37 cellular contexts compared by ENCODE assay signal in genomic region chr3:31483776-31484175, GRCh38. TPM values are rescaled to one million over a fixed set of nuclear protein-coding genes. Genes with fewer than 3 reads are reported as not detected.
DNase-seq lines count a peak whose midpoint lies in the region; ATAC-seq, FAIRE-seq and TF ChIP-seq lines count a peak whose summit lies in the region.
"Had no signal": no experiment of that assay in that cellular context is flagged by ENCODE, and none has a peak within 500 bp of the region (broad histone marks: within the 10 kb centered on the region; RNA-seq: fewer than 3 reads in every experiment).

No MANE protein-coding gene starts in this region.

- RAD21 ChIA-PET in GM12878 (lab: Charles Lee; ENCODE audit: unreplicated experiment): no interaction called here

- H3K9me3 ChIP-seq in HepG2 (ENCODE audit: low read length) (no peaks in the 10 kb centered on the region), right lobe of liver (no peaks in the 10 kb centered on the region), GM12878 (replicated peaks; ENCODE audit: control insufficient read depth, insufficient read depth, low read length) (peaks cover 2% of the 10 kb centered on the region; the same call in 1 of the 3 replicates), K562 (replicated peaks; ENCODE audit: control insufficient read depth, insufficient read depth, low read depth, low read length) (peaks cover 4% of the 10 kb centered on the region; the same call in 1 of the 2 replicates), esophagus muscularis mucosa (no peaks in the 10 kb centered on the region)
- H3K9me3 ChIP-seq: A549, BE2C, Caco-2 had no signal

- no TSS peak for BruUV-seq in HepG2 (replicated peaks; lab: Mats Ljungman, UMichigan)
- BruUV-seq in GM12878 (replicated peaks; lab: Mats Ljungman, UMichigan): no TSS peak
- no TSS peak for BruUV-seq in K562 (replicated peaks; lab: Mats Ljungman, UMichigan)

- H3K4me3 Mint-ChIP-seq in nephron progenitor cell: no peak overlapping the region
- H3K4me3 Mint-ChIP-seq: B cell; CD14-positive monocyte; CD4-positive, alpha-beta memory T cell; CD4-positive, alpha-beta T cell; CD4-positive, CD25-positive, alpha-beta regulatory T cell; CD8-positive, alpha-beta memory T cell; CD8-positive, alpha-beta T cell had no signal

- no peaks in the 10 kb centered on the region for H3K36me3 ChIP-seq in HepG2 (replicated peaks in 1 of 2; ENCODE audit: control insufficient read depth in 1 of 2, insufficient read depth in 2 of 2, low read length in 2 of 2)
- no peaks in the 10 kb centered on the region for H3K36me3 ChIP-seq in right lobe of liver
- H3K36me3 ChIP-seq in GM12878 (ENCODE audit: control insufficient read depth in 2 of 2, insufficient read depth in 2 of 2, low read length in 1 of 2): no peaks in the 10 kb centered on the region
- no peaks in the 10 kb centered on the region for H3K36me3 ChIP-seq in K562 (ENCODE audit: control insufficient read depth, insufficient read depth, low read length)
- no peaks in the 10 kb centered on the region for H3K36me3 ChIP-seq in esophagus muscularis mucosa
- H3K36me3 ChIP-seq: BE2C; BLaER1; BLaER1 treated with 17β-estradiol and CSF1 and Interleukin-3, amounts not matched to agents 10 nM and 100 nM had no signal

- no peak for DNase-seq in HepG2 (ENCODE audit: low spot score)
- DNase-seq in right lobe of liver: no peak
- DNase-seq in GM12878 (ENCODE audit: low read depth, low spot score): no peak
- no peak for DNase-seq in K562 (ENCODE audit: extremely low read depth in 1 of 4, low spot score in 3 of 4)
- peak; percentile 14 for DNase-seq in esophagus muscularis mucosa (ENCODE audit: extremely low spot score)
- DNase-seq in nephron progenitor cell: no peak
- no peak for DNase-seq in NCI-H82 (lab: John Stamatoyannopoulos, UW)
- DNase-seq: 8988T; ACHN; AML-193; BE2C; C1 segment of cervical spinal cord; Caco-2; Calu3; CD4-positive, alpha-beta memory T cell; CD4-positive, alpha-beta T cell; CD4-positive, CD25-positive, alpha-beta regulatory T cell; CD8-positive, alpha-beta memory T cell; CD8-positive, alpha-beta T cell; COR-L47; DMS 273 treated with DMSO at 0.1 percent for 48 hours; DMS153; DMS53; DMS79; DMS79 treated with DMSO at 0.1 percent for 48 hours; DND-41; EL had no signal

- no peaks in the 10 kb centered on the region for H3K36me3 Mint-ChIP-seq in nephron progenitor cell (ENCODE audit: low read depth)
- H3K36me3 Mint-ChIP-seq: CD14-positive monocyte; CD8-positive, alpha-beta T cell had no signal

- no peak overlapping the region for H3K27ac ChIP-seq in HepG2 (ENCODE audit: extremely low read length, insufficient read depth, low read length)
- H3K27ac ChIP-seq in right lobe of liver: no peak overlapping the region
- H3K27ac ChIP-seq in GM12878 (ENCODE audit: control insufficient read depth, insufficient read depth): no peak overlapping the region
- no peak overlapping the region for H3K27ac ChIP-seq in K562 (ENCODE audit: extremely low read depth, low read depth, low read length)
- H3K27ac ChIP-seq in esophagus muscularis mucosa (replicated peaks in 1 of 4): no peak overlapping the region
- H3K27ac ChIP-seq: 22Rv1; A549; BLaER1; BLaER1 treated with 17β-estradiol and CSF1 and Interleukin-3, amounts not matched to agents 10 nM and 100 nM; C4-2B had no signal

- in situ Hi-C loops in HepG2 (cut with HindIII; ENCODE audit: extremely low pct_ligation_motif_present, low pct_unique_long_range_greater_than_20kb): no loop called here
- in situ Hi-C loops in GM12878 (cut with MboI): no loop called here
- in situ Hi-C loops in K562 (cut with MboI): no loop called here

- TF ChIP-seq CTCF in HepG2 (CRISPR knock-in tag; IDR thresholded peaks at IDR 0.05) (no peak), right lobe of liver (IDR thresholded peaks at IDR 0.05) (no peak), GM12878 (IDR thresholded peaks at IDR 0.05 in 2 of 3, conservative IDR thresholded peaks at IDR 0.05 in 1 of 3; ENCODE audit: control insufficient read depth in 2 of 3, extremely low read depth in 1 of 3, insufficient read depth in 1 of 3, low read depth in 3 of 3, low read length in 3 of 3) (no peak), K562 (IDR thresholded peaks at IDR 0.05 in 2 of 3, conservative IDR thresholded peaks at IDR 0.05 in 1 of 3; ENCODE audit: insufficient read depth in 2 of 3, low read depth in 1 of 3, low read length in 3 of 3) (no peak), esophagus muscularis mucosa (IDR thresholded peaks at IDR 0.05) (no peak), nephron progenitor cell (IDR thresholded peaks at IDR 0.05) (no peak)

- 0 out of 5 replicates have a peak, but pooled peaks cover 0 to 5% of the 10 kb centered on the region in 2 experiments for H3K27me3 ChIP-seq in HepG2 (ENCODE audit: control insufficient read depth in 1 of 2, insufficient read depth in 2 of 2, low read length in 2 of 2)
- no peaks in the 10 kb centered on the region for H3K27me3 ChIP-seq in right lobe of liver
- no peaks in the 10 kb centered on the region for H3K27me3 ChIP-seq in GM12878 (replicated peaks in 1 of 2; ENCODE audit: control insufficient read depth in 2 of 2, insufficient read depth in 2 of 2, low read length in 1 of 2)
- H3K27me3 ChIP-seq in K562 (ENCODE audit: control insufficient read depth in 2 of 2, insufficient read depth in 2 of 2, low read length in 2 of 2): no peaks in the 10 kb centered on the region
- no peaks in the 10 kb centered on the region for H3K27me3 ChIP-seq in esophagus muscularis mucosa
- H3K27me3 ChIP-seq: BE2C; BLaER1; BLaER1 treated with 17β-estradiol and CSF1 and Interleukin-3, amounts not matched to agents 10 nM and 100 nM had no signal

- SMC1A ChIA-PET in GM12878 (lab: Charles Lee; ENCODE audit: uncharacterized antibody, unreplicated experiment): interaction anchor here (1.4 to 1.8 kb wide), 2 partner anchors 12 to 18 kb away, joined by 4 to 5 read pairs; no protein-coding TSS in a partner anchor

- TF ChIP-seq POLR2A in HepG2 (IDR thresholded peaks at IDR 0.05; ENCODE audit: insufficient read depth in 1 of 2, low read depth in 2 of 2, low read length in 2 of 2) (no peak), right lobe of liver (IDR thresholded peaks at IDR 0.05) (no peak), GM12878 (IDR thresholded peaks at IDR 0.05; ENCODE audit: low read depth, low read length) (no peak), K562 (conservative IDR thresholded peaks at IDR 0.05) (no peak), esophagus muscularis mucosa (IDR thresholded peaks at IDR 0.05; ENCODE audit: low read depth) (no peak)

- H3K4me3 ChIP-seq in HepG2 (replicated peaks in 1 of 3; ENCODE audit: insufficient read depth in 1 of 3, low read depth in 2 of 3, low read length in 3 of 3) (no peak overlapping the region), right lobe of liver (no peak overlapping the region), GM12878 (no peak overlapping the region), K562 (no peak overlapping the region), esophagus muscularis mucosa (no peak overlapping the region)
- H3K4me3 ChIP-seq: A549; BLaER1; BLaER1 treated with 17β-estradiol and CSF1 and Interleukin-3, amounts not matched to agents 10 nM and 100 nM had no signal

- H3K27ac Mint-ChIP-seq in nephron progenitor cell: no peak overlapping the region
- H3K27ac Mint-ChIP-seq: B cell; CD4-positive, alpha-beta memory T cell; CD4-positive, alpha-beta T cell; CD4-positive, CD25-positive, alpha-beta regulatory T cell; CD8-positive, alpha-beta T cell had no signal

- FAIRE-seq in HepG2 (lab: Jason Lieb, UNC) (no peak), GM12878 (lab: Jason Lieb, UNC) (no peak), K562 (lab: Jason Lieb, UNC) (no peak)
- FAIRE-seq: A204.1, A549, D721Med had no signal

- H3K4me1 ChIP-seq in HepG2 (ENCODE audit: insufficient read depth, low read length) (peaks cover 10% of the 10 kb centered on the region), right lobe of liver (no peaks in the 10 kb centered on the region), GM12878 (ENCODE audit: control insufficient read depth, insufficient read depth, low read length) (no peaks in the 10 kb centered on the region), K562 (replicated peaks in 1 of 2; ENCODE audit: control insufficient read depth in 2 of 2, insufficient read depth in 2 of 2, low read length in 2 of 2) (peaks cover 7 to 20% of the 10 kb centered on the region in 2 experiments; a peak in 3 of 5 replicates), esophagus muscularis mucosa (no peaks in the 10 kb centered on the region)
- H3K4me1 ChIP-seq: A549, BE2C, BLaER1 had no signal

- ATAC-seq in HepG2 (no peak), right lobe of liver (no peak), GM12878 (no peak), K562 (no peak), GM21390 (IDR thresholded peaks at IDR 0.05; ENCODE audit: unreplicated experiment) (no peak)
- ATAC-seq: A549; CD8-positive, alpha-beta T cell had no signal

- CTCF ChIA-PET in HepG2 (lab: Yijun Ruan, JAX; ENCODE audit: low intra/inter-chr PET ratio, low total read pairs): no interaction called here
- CTCF ChIA-PET in GM12878 (lab: Yijun Ruan, JAX): interaction anchor here (1.4 kb wide), 1 partner anchor 17 kb away, joined by 3 read pairs; no protein-coding TSS in a partner anchor
- CTCF ChIA-PET in K562 (lab: Yijun Ruan, JAX; ENCODE audit: low intra/inter-chr PET ratio): no interaction called here

- 40% methylated on average over 1 of the region's 1 CpG for WGBS in HepG2 (ENCODE audit: low lambda C conversion rate)
- 69% methylated on average over 1 of the region's 1 CpG for WGBS in right lobe of liver (ENCODE audit: insufficient coverage, low coverage, low lambda C conversion rate, missing lambda C conversion rate)
- 93% methylated on average over 1 of the region's 1 CpG for WGBS in GM12878 (ENCODE audit: insufficient coverage, insufficient replicate concordance, low lambda C conversion rate, missing lambda C conversion rate)
- WGBS in K562 (ENCODE audit: insufficient coverage, low coverage, missing lambda C conversion rate): 40% methylated on average over 1 of the region's 1 CpG
- 94% methylated on average over 1 of the region's 1 CpG for WGBS in esophagus muscularis mucosa

- H3K9me3 Mint-ChIP-seq in nephron progenitor cell: peaks cover 14% of the 10 kb centered on the region

- H4K20me1 ChIP-seq in HepG2 (ENCODE audit: insufficient read depth, low read length): no peaks in the 10 kb centered on the region
- no peaks in the 10 kb centered on the region for H4K20me1 ChIP-seq in GM12878 (ENCODE audit: control insufficient read depth, insufficient read depth)
- no peaks in the 10 kb centered on the region for H4K20me1 ChIP-seq in K562 (replicated peaks; ENCODE audit: control insufficient read depth, insufficient read depth, low read length)
- H4K20me1 ChIP-seq: BLaER1; BLaER1 treated with 17β-estradiol and CSF1 and Interleukin-3, amounts not matched to agents 10 nM and 100 nM had no signal

- H2AFZ ChIP-seq in HepG2 (ENCODE audit: low read length): no peak overlapping the region
- no peak overlapping the region for H2AFZ ChIP-seq in GM12878 (ENCODE audit: control insufficient read depth, low read depth, low read length)
- no peak overlapping the region for H2AFZ ChIP-seq in K562 (ENCODE audit: low read depth, low read length)

- POLR2A ChIA-PET in HepG2 (lab: Yijun Ruan, JAX): no interaction called here
- POLR2A ChIA-PET in GM12878 (lab: Charles Lee): no interaction called here
- POLR2A ChIA-PET in K562 (lab: Yijun Ruan, JAX): interaction anchor here (0.6 to 1.3 kb wide), 2 partner anchors 20 to 27 kb away, joined by 3 read pairs; no protein-coding TSS in a partner anchor

- H3K9ac ChIP-seq in HepG2 (ENCODE audit: insufficient read depth, low read depth, low read length) (no peak overlapping the region), GM12878 (ENCODE audit: control insufficient read depth, insufficient read depth, low read length) (no peak overlapping the region), K562 (ENCODE audit: insufficient read depth in 1 of 2, low read depth in 2 of 2, low read length in 2 of 2) (no peak overlapping the region)
- H3K9ac ChIP-seq: BLaER1; BLaER1 treated with 17β-estradiol and CSF1 and Interleukin-3, amounts not matched to agents 10 nM and 100 nM had no signal

- no peaks in the 10 kb centered on the region for H3K79me2 ChIP-seq in HepG2 (ENCODE audit: insufficient read depth, low read length)
- H3K79me2 ChIP-seq in GM12878 (ENCODE audit: control insufficient read depth, insufficient read depth, low read length): no peaks in the 10 kb centered on the region
- H3K79me2 ChIP-seq in K562 (ENCODE audit: control insufficient read depth, insufficient read depth, low read length): no peaks in the 10 kb centered on the region

- no peaks in the 10 kb centered on the region for H3K9me1 ChIP-seq in K562 (ENCODE audit: control insufficient read depth, insufficient read depth, low read length)

- intact Hi-C loops in HepG2 (cut with micrococcal nuclease; ENCODE audit: unreplicated experiment): no loop called here
- intact Hi-C loops in right lobe of liver (cut with DNase I): no loop called here
- intact Hi-C loops in GM12878 (cut with micrococcal nuclease; ENCODE audit: unreplicated experiment): no loop called here
- intact Hi-C loops in K562 (cut with micrococcal nuclease): no loop called here
- intact Hi-C loops in esophagus muscularis mucosa (cut with DNase I): no loop called here

- peaks cover 5% of the 10 kb centered on the region for H3K4me1 Mint-ChIP-seq in nephron progenitor cell
- H3K4me1 Mint-ChIP-seq: B cell, CD14-positive monocyte had no signal

- H3K4me2 ChIP-seq in HepG2 (ENCODE audit: low read depth, low read length) (no peak overlapping the region), GM12878 (ENCODE audit: control insufficient read depth, insufficient read depth) (no peak overlapping the region), K562 (ENCODE audit: insufficient read depth, low read length) (no peak overlapping the region)
- H3K4me2 ChIP-seq: A549; BLaER1; BLaER1 treated with 17β-estradiol and CSF1 and Interleukin-3, amounts not matched to agents 10 nM and 100 nM had no signal

- peaks cover 3% of the 10 kb centered on the region for H3K27me3 Mint-ChIP-seq in nephron progenitor cell (ENCODE audit: low read depth, poor library complexity)
- H3K27me3 Mint-ChIP-seq: CD4-positive, alpha-beta T cell; CD4-positive, CD25-positive, alpha-beta regulatory T cell; CD8-positive, alpha-beta memory T cell had no signal

- TF ChIP-seq RAD21 in HepG2 (CRISPR knock-in tag; IDR thresholded peaks at IDR 0.05) (no peak), GM12878 (IDR thresholded peaks at IDR 0.05; ENCODE audit: insufficient read depth, low read depth, low read length) (no peak), K562 (CRISPR knock-in tag; conservative IDR thresholded peaks at IDR 0.05 in 1 of 2, IDR thresholded peaks at IDR 0.05 in 1 of 2) (no peak)

- TF ChIP-seq EP300 in HepG2 (IDR thresholded peaks at IDR 0.05; ENCODE audit: low read depth in 2 of 2, low read length in 2 of 2) (no peak), HepG2 (CRISPR knock-in tag; IDR thresholded peaks at IDR 0.05; ENCODE audit: borderline replicate concordance) (no peak), GM12878 (IDR thresholded peaks at IDR 0.05; ENCODE audit: borderline replicate concordance in 1 of 2, control insufficient read depth in 1 of 2, low read depth in 2 of 2, low read length in 2 of 2) (no peak), K562 (IDR thresholded peaks at IDR 0.05; ENCODE audit: low read length) (no peak), esophagus muscularis mucosa (IDR thresholded peaks at IDR 0.05) (no peak)

RNA-seq across cellular contexts. Expression of gene STT3B, which starts 48.9 kb away (rescaled TPM):
- total RNA-seq in HepG2 (2016; rRNA removed; fragmentation: Illumina TruSeq; extraction: Trizol) (160 and 205 TPM in 2 replicates), right lobe of liver (10 to 100 TPM; 53.8 to 70.9 (median 65.1) TPM), GM12878 (2014; rRNA removed) (93.5 and 99.7 TPM in 2 replicates), GM12878 (2014; rRNA removed; fragmentation: Illumina TruSeq; extraction: Trizol) (125 and 135 TPM in 2 replicates), GM12878 (2021) (83.9 and 87.3 TPM in 2 replicates), K562 (2014; rRNA removed) (88.0 and 111 TPM in 2 replicates), K562 (2014; rRNA removed; fragmentation: Illumina TruSeq; extraction: Trizol) (144 TPM in 2 replicates), K562 (2015; rRNA removed; fragmentation: Illumina TruSeq; extraction: Trizol) (142 and 147 TPM in 2 replicates), K562 (2021) (111 and 114 TPM in 2 replicates), esophagus muscularis mucosa (10 to 100 TPM; 58.8 to 74.3 (median 69.3) TPM)
- 106 and 107 TPM in 2 replicates for total RNA-seq in HepG2 (2016; cell fraction: cytosol; rRNA removed; fragmentation: Illumina TruSeq; extraction: Trizol; ENCODE audit: low read depth)
- total RNA-seq in HepG2 (2016; cell fraction: insoluble cytoplasmic fraction; rRNA removed; fragmentation: Illumina TruSeq; extraction: Trizol): 157 and 195 TPM in 2 replicates
- total RNA-seq in HepG2 (2016; cell fraction: membrane; rRNA removed; fragmentation: Illumina TruSeq; extraction: Trizol): 71.4 and 88.4 TPM in 2 replicates
- total RNA-seq in HepG2 (2016; cell fraction: nucleus; rRNA removed; fragmentation: Illumina TruSeq; extraction: Trizol): 201 and 264 TPM in 2 replicates
- polyA plus RNA-seq in HepG2 (2011; rRNA removed) (73.6 and 85.0 TPM in 2 replicates), GM12878 (2011; rRNA removed) (208 and 308 TPM in 2 replicates), GM12878 (2014; fragmentation: Illumina TruSeq; extraction: Trizol) (80.0 and 89.8 TPM in 2 replicates), GM12878 (2014; fragmentation: Nextera tagmentation; extraction: Ambion mirVana) (10 to 100 TPM; 19.9 to 29.3 TPM), GM12878 (2014; rRNA removed) (55.9 and 71.1 TPM in 2 replicates), GM12878 (2016; fragmentation: Nextera tagmentation; extraction: Ambion mirVana) (10 to 100 TPM; 29.9 to 79.2 TPM), K562 (2011; rRNA removed) (87.8 and 125 TPM in 2 replicates), K562 (2014; fragmentation: Illumina TruSeq; extraction: Trizol) (80.5 and 100 TPM in 2 replicates), K562 (2014; fragmentation: Nextera tagmentation; extraction: Ambion mirVana) (10 to 100 TPM; 22.4 to 32.8 TPM), K562 (2014; rRNA removed) (76.8 and 85.9 TPM in 2 replicates)
- 39.4 and 56.2 TPM in 2 replicates for polyA plus RNA-seq in HepG2 (2011; cell fraction: cytosol; rRNA removed)
- polyA plus RNA-seq in HepG2 (2011; cell fraction: nucleus; rRNA removed): 29.8 and 34.6 TPM in 2 replicates
- 70.0 and 96.2 TPM in 2 replicates for polyA plus RNA-seq in HepG2 (2012)
- 15.6 and 15.8 TPM in 2 replicates for polyA plus RNA-seq in HepG2 (2016; cell fraction: cytosol; fragmentation: Illumina TruSeq; extraction: Trizol; ENCODE audit: low read depth)
- 107 and 116 TPM in 2 replicates for polyA plus RNA-seq in HepG2 (2016; cell fraction: insoluble cytoplasmic fraction; fragmentation: Illumina TruSeq; extraction: Trizol; ENCODE audit: low read depth)
- polyA plus RNA-seq in HepG2 (2016; cell fraction: membrane; fragmentation: Illumina TruSeq; extraction: Trizol; ENCODE audit: low read depth): 37.8 and 48.6 TPM in 2 replicates
- 192 and 216 TPM in 2 replicates for polyA plus RNA-seq in HepG2 (2016; cell fraction: nucleus; fragmentation: Illumina TruSeq; extraction: Trizol; ENCODE audit: insufficient read depth, low read depth)
- polyA minus RNA-seq in HepG2 (2011; rRNA and poly(A)+ RNA removed; ENCODE audit: low replicate concordance): 83.7 and 110 TPM in 2 replicates
- polyA minus RNA-seq in HepG2 (2011; cell fraction: cytosol; rRNA and poly(A)+ RNA removed): 109 and 110 TPM in 2 replicates
- 136 and 160 TPM in 2 replicates for polyA minus RNA-seq in HepG2 (2011; cell fraction: nucleus; rRNA and poly(A)+ RNA removed)
- 279 and 287 TPM in 2 replicates for total RNA-seq in GM12878 (2013; cell fraction: nucleolus; rRNA removed)
- polyA plus RNA-seq in GM12878 (2011; ENCODE audit: low read depth): 51.0 TPM
- 76.6 and 78.3 TPM in 2 replicates for polyA plus RNA-seq in GM12878 (2011; cell fraction: cytosol; rRNA removed)
- polyA plus RNA-seq in GM12878 (2011; cell fraction: nucleus; rRNA removed): 99.2 and 113 TPM in 2 replicates
- polyA plus RNA-seq in GM12878 (2012): 73.1 and 105 TPM in 2 replicates
- 213 and 270 TPM in 2 replicates for polyA minus RNA-seq in GM12878 (2011; rRNA and poly(A)+ RNA removed)
- polyA minus RNA-seq in GM12878 (2011; cell fraction: cytosol; rRNA and poly(A)+ RNA removed): 78.4 and 86.4 TPM in 2 replicates
- polyA minus RNA-seq in GM12878 (2011; cell fraction: nucleus; rRNA and poly(A)+ RNA removed): 110 and 166 TPM in 2 replicates
- total RNA-seq in K562 (2011; cell fraction: chromatin; rRNA removed; ENCODE audit: low replicate concordance): 117 and 214 TPM in 2 replicates
- total RNA-seq in K562 (2011; cell fraction: nucleolus; rRNA removed): 88.2 and 95.5 TPM in 2 replicates
- 186 and 203 TPM in 2 replicates for total RNA-seq in K562 (2011; cell fraction: nucleoplasm; rRNA removed)
- 43.1 and 55.5 TPM in 2 replicates for polyA plus RNA-seq in K562 (2011; cell fraction: cytosol; rRNA removed)
- 33.7 and 45.5 TPM in 2 replicates for polyA plus RNA-seq in K562 (2011; cell fraction: nucleus; rRNA removed)
- 71.2 and 87.2 TPM in 2 replicates for polyA plus RNA-seq in K562 (2012)
- polyA minus RNA-seq in K562 (2011; rRNA and poly(A)+ RNA removed): 169 and 173 TPM in 2 replicates
- polyA minus RNA-seq in K562 (2011; cell fraction: cytosol; rRNA and poly(A)+ RNA removed): 50.8 and 65.5 TPM in 2 replicates
- polyA minus RNA-seq in K562 (2011; cell fraction: nucleus; rRNA and poly(A)+ RNA removed): 47.0 and 80.1 TPM in 2 replicates
